In the genomic region with DNA sequence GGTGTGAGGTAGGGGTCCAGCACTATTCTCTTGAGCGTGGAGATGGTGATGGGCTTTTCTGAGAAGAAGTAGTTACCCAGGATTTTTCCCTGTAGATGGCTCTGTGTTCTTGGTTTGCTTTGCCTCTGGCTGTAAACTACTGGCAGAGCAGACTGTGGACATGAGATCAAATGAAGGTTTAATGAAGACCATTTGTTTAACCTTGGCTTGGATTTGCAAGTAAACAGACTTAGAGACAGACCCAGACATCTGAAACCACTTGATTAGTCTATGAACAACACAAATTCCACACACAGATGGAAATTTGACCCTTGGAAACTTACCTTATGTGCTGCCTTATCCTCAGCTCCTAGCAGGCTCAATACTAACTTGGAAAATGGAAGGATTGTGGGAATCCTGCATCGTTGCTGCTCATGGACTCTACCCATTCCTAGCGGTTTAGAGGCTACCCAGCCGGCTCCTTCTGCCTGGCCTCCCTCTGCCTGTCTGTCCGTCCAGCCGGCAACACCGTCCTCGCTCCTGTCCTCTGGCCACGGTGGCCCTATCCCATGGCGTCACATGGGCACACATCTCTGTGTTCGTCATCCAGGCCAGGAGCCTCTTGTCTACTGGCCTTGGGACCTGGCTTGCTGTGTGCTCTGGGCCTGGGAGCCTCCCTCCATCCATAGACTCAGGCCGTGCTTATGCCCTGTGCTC, we compare ENCODE assay signal across 2 cellular contexts. TPM values are rescaled to one million over a fixed set of nuclear protein-coding genes. Genes with fewer than 3 reads are reported as not detected.
"Had no signal": no experiment of that assay in that cellular context is flagged by ENCODE, and none has a peak within 500 bp of the region (broad histone marks: within the 10 kb centered on the region; RNA-seq: fewer than 3 reads in every experiment).

No MANE protein-coding gene starts in this region.

RNA-seq across cellular contexts. Expression of a gene that starts 50.0 kb away (rescaled TPM):
- total RNA-seq: ascending aorta had no signal
- polyA plus RNA-seq: cardiac muscle cell had no signal

RNA-seq across cellular contexts. Expression of a gene that starts 57.2 kb away (rescaled TPM):
- total RNA-seq: ascending aorta had no signal
